14 cellular contexts compared by ENCODE assay signal in the genomic region with DNA sequence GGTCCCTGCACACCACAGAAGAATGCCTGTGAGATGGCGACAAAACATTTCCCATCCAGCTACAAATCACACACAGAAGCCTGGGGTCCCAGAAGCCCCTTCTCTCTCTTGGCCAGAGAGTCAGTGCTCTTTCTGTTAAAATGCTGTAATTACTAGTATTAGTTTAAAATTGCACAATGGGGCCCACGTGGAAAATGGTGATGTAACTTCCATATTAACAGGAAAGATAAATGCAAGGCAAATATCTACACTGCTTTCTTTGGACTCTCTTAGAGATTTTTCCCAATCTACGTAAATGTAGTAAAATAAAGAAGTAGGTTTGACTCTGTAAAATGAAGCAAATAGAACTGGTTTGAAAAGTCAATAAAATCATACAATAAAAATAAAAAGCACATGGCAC.
DNase-seq lines count a peak whose midpoint lies in the region; ATAC-seq and TF ChIP-seq lines count a peak whose summit lies in the region.
"Had no signal": no experiment of that assay in that cellular context is flagged by ENCODE, and none has a peak within 500 bp of the region (broad histone marks: within the 10 kb centered on the region; RNA-seq: fewer than 3 reads in every experiment).

No MANE protein-coding gene starts in this region.

- ATAC-seq in right lobe of liver (peak in 3 of 4 donors; percentile 21 to 49 (median 33)), gastrocnemius medialis (no peak), GM21423 (IDR thresholded peaks at IDR 0.05; ENCODE audit: unreplicated experiment) (no peak)

- H3K9ac ChIP-seq in GM23248 (no peak overlapping the region), endodermal cell (ENCODE audit: extremely low read depth, low read length, poor library complexity, severe bottlenecking) (no peak overlapping the region)

- intact Hi-C loops in right lobe of liver (cut with DNase I): no loop called here
- intact Hi-C loops in testis (cut with DNase I; ENCODE audit: low total_unique reads): no loop called here
- intact Hi-C loops in gastrocnemius medialis (cut with DNase I; ENCODE audit: low total_unique reads): no loop called here

- H3K4me1 ChIP-seq in GM23248 (ENCODE audit: insufficient read depth): no peaks in the 10 kb centered on the region
- H3K4me1 ChIP-seq in endodermal cell (ENCODE audit: control insufficient read depth, insufficient read depth, low read length): peaks cover 3% of the 10 kb centered on the region
- no peaks in the 10 kb centered on the region for H3K4me1 ChIP-seq in right lobe of liver
- peaks cover 8% of the 10 kb centered on the region for H3K4me1 ChIP-seq in testis
- no peaks in the 10 kb centered on the region for H3K4me1 ChIP-seq in gastrocnemius medialis
- H3K4me1 ChIP-seq: HAP-1 had no signal

- H3K9me2 ChIP-seq in GM23248 (ENCODE audit: insufficient read depth): no peaks in the 10 kb centered on the region

- H3K4me3 Mint-ChIP-seq in endodermal cell: no peak overlapping the region
- H3K4me3 Mint-ChIP-seq: IgD-negative memory B cell had no signal

- peak; percentile 20 for DNase-seq in GM23248
- peak; percentile 53 for DNase-seq in LNCaP clone FGC (ENCODE audit: low read depth)
- DNase-seq in endodermal cell: no peak
- no peak for DNase-seq in right lobe of liver
- DNase-seq in testis: no peak
- no peak for DNase-seq in gastrocnemius medialis
- DNase-seq: EL, NCI-H1105, NCI-H187 treated with DMSO at 0.1 percent for 48 hours, NCI-H446, SIG-M5 had no signal

- no peak overlapping the region for H3K4me3 ChIP-seq in GM23248
- no peak overlapping the region for H3K4me3 ChIP-seq in LNCaP clone FGC (ENCODE audit: low read depth, low read length)
- H3K4me3 ChIP-seq in endodermal cell (ENCODE audit: low read length): no peak overlapping the region
- no peak overlapping the region for H3K4me3 ChIP-seq in right lobe of liver
- H3K4me3 ChIP-seq in testis: no peak overlapping the region
- no peak overlapping the region for H3K4me3 ChIP-seq in gastrocnemius medialis
- H3K4me3 ChIP-seq: HAP-1 had no signal

- H3K27ac Mint-ChIP-seq in endodermal cell: peak overlapping the region; percentile 45

- no peak for TF ChIP-seq POLR2A in right lobe of liver (IDR thresholded peaks at IDR 0.05)
- no peak for TF ChIP-seq POLR2A in testis (IDR thresholded peaks at IDR 0.05)
- TF ChIP-seq POLR2A in gastrocnemius medialis (IDR thresholded peaks at IDR 0.05): no peak

- peaks cover 65% of the 10 kb centered on the region for H3K36me3 Mint-ChIP-seq in endodermal cell (ENCODE audit: low read depth)

- H3K27me3 ChIP-seq in GM23248 (replicated peaks; ENCODE audit: insufficient read depth) (no peaks in the 10 kb centered on the region), endodermal cell (ENCODE audit: control insufficient read depth, insufficient read depth, low read length, poor library complexity, severe bottlenecking) (no peaks in the 10 kb centered on the region), right lobe of liver (no peaks in the 10 kb centered on the region), testis (no peaks in the 10 kb centered on the region), gastrocnemius medialis (no peaks in the 10 kb centered on the region)

- WGBS in GM23248 (ENCODE audit: low coverage in 1 of 2, low lambda C conversion rate in 2 of 2, missing lambda C conversion rate in 2 of 2), 2 experiments: 79 to 81% methylated on average over 3 of the region's 3 CpGs
- WGBS in endodermal cell (ENCODE audit: insufficient coverage in 1 of 2, insufficient read length in 1 of 2), 2 experiments: 92% methylated on average over 3 of the region's 3 CpGs; no CpG with 5 or more reads in 1 of the 2 experiments
- WGBS in right lobe of liver (ENCODE audit: insufficient coverage, low coverage, low lambda C conversion rate, missing lambda C conversion rate): 57% methylated on average over 3 of the region's 3 CpGs
- WGBS in testis, 2 donors: 87 to 95% methylated on average over 3 of the region's 3 CpGs

- no peaks in the 10 kb centered on the region for H4K20me1 ChIP-seq in GM23248 (ENCODE audit: insufficient read depth)

- H2AFZ ChIP-seq in GM23248: no peak overlapping the region

- no peaks in the 10 kb centered on the region for H3K9me3 Mint-ChIP-seq in endodermal cell
- H3K9me3 Mint-ChIP-seq: IgD-negative memory B cell had no signal

- H3F3A ChIP-seq in GM23248 (ENCODE audit: insufficient read depth): no peaks in the 10 kb centered on the region; the same call in 1 of the 2 replicates

- in situ Hi-C loops in GM23248 (cut with MboI): loop anchor here (25.0 kb wide), 1 partner anchor 313 kb away; no protein-coding TSS in a partner anchor
- in situ Hi-C loops in gastrocnemius medialis (cut with MboI; ENCODE audit: low sequenced_read_pairs in 4 of 4): loop anchor here in 1 of 4 donors (10.0 kb wide), 1 partner anchor 316 kb away; no protein-coding TSS in a partner anchor

- no peak for TF ChIP-seq CTCF in LNCaP clone FGC (IDR thresholded peaks at IDR 0.05; ENCODE audit: control insufficient read depth, extremely low read depth, insufficient read depth)
- TF ChIP-seq CTCF in endodermal cell (conservative IDR thresholded peaks at IDR 0.05): no peak
- no peak for TF ChIP-seq CTCF in right lobe of liver (IDR thresholded peaks at IDR 0.05)
- TF ChIP-seq CTCF in testis (IDR thresholded peaks at IDR 0.05): no peak
- TF ChIP-seq CTCF in gastrocnemius medialis (IDR thresholded peaks at IDR 0.05 in 4 of 5, conservative IDR thresholded peaks at IDR 0.05 in 1 of 5): no peak

- H3K27ac ChIP-seq in GM23248: no peak overlapping the region
- no peak overlapping the region for H3K27ac ChIP-seq in endodermal cell (ENCODE audit: low read depth, low read length)
- H3K27ac ChIP-seq in right lobe of liver: no peak overlapping the region
- no peak overlapping the region for H3K27ac ChIP-seq in testis
- no peak overlapping the region for H3K27ac ChIP-seq in gastrocnemius medialis

- H3K9me3 ChIP-seq in GM23248 (ENCODE audit: low read depth): no peaks in the 10 kb centered on the region
- no peaks in the 10 kb centered on the region for H3K9me3 ChIP-seq in endodermal cell (ENCODE audit: control insufficient read depth, low read length)
- no peaks in the 10 kb centered on the region for H3K9me3 ChIP-seq in right lobe of liver
- H3K9me3 ChIP-seq in testis: no peaks in the 10 kb centered on the region
- no peaks in the 10 kb centered on the region for H3K9me3 ChIP-seq in gastrocnemius medialis
- H3K9me3 ChIP-seq: HAP-1 had no signal

- no peaks in the 10 kb centered on the region for H3K27me3 Mint-ChIP-seq in endodermal cell (ENCODE audit: insufficient read depth)
- H3K27me3 Mint-ChIP-seq: IgD-negative memory B cell had no signal

- H3K4me1 Mint-ChIP-seq in endodermal cell: peaks cover 12% of the 10 kb centered on the region

- H3K79me2 ChIP-seq in GM23248 (ENCODE audit: insufficient read depth): no peaks in the 10 kb centered on the region

- H3K36me3 ChIP-seq in GM23248 (ENCODE audit: low read depth): peaks cover 40% of the 10 kb centered on the region
- peaks cover 78% of the 10 kb centered on the region for H3K36me3 ChIP-seq in endodermal cell (ENCODE audit: control insufficient read depth, insufficient read depth, low read length)
- H3K36me3 ChIP-seq in right lobe of liver: peaks cover 0 to 63% (median 21%) of the 10 kb centered on the region in 4 donors
- H3K36me3 ChIP-seq in testis (ENCODE audit: low read depth, missing control alignments): no peaks in the 10 kb centered on the region
- H3K36me3 ChIP-seq in gastrocnemius medialis: peaks cover 3 to 62% of the 10 kb centered on the region in 2 donors

- H3K4me2 ChIP-seq in GM23248 (ENCODE audit: unreplicated experiment): no peak overlapping the region

Comparison
In these comparisons a context has a peak if more than half of its experiments do, and no peak if none do; other contexts are left out.
1. DNase-seq: peak in GM23248 (single experiment) and LNCaP clone FGC (single experiment); none in endodermal cell (single experiment), right lobe of liver (0 of 3), testis (single experiment) and gastrocnemius medialis (0 of 2).
2. ATAC-seq: peak in right lobe of liver (3 of 4); none in gastrocnemius medialis (0 of 2) and GM21423 (single experiment).